ENCODE assay signal across 9 cellular contexts in the genomic region with DNA sequence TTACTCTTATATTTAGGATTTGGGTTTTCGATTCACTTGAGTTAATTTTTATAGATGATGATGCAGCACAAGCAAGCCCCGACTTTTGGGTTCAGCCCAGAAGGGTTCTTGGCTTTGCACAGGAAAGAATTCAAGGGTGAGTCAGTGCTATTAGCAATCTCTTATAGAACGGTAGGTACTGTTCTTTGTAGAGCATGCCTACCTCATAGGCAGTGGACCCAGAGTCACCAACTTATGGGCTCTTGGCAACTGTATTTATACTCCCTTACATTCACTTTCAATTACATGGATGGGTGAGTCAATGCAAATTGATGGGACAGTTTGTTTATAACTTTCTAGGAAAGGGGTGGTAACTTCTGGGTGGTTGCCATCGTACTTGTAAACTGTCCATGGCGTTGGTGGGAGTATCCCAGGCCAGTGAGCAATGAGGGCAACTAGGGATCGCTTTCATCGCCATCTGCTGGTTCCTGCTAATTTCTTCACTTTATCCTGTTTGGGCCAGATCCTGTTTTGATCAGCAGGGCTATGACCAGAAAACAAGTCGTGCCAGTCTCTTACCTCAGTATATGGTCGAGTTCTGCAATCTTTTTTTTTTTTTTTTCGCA.
A peak's percentile ranks its signal among the peaks of the same experiment; 100 is the strongest.
DNase-seq lines count a peak whose midpoint lies in the region; FAIRE-seq and TF ChIP-seq lines count a peak whose summit lies in the region.
"Had no signal": no experiment of that assay in that cellular context is flagged by ENCODE, and none has a peak within 500 bp of the region (broad histone marks: within the 10 kb centered on the region; RNA-seq: fewer than 3 reads in every experiment).

No MANE protein-coding gene starts in this region.

- H3K27me3 ChIP-seq in colonic mucosa, result no peaks in the 10 kb centered on the region

- H3K4me3 ChIP-seq in colonic mucosa (no peak overlapping the region), kidney (ENCODE audit: low read length in 2 of 2) (no peak overlapping the region)
- H3K4me3 ChIP-seq: lung had no signal

- no peaks in the 10 kb centered on the region for H3K36me3 ChIP-seq in colonic mucosa
- H3K36me3 ChIP-seq in kidney (ENCODE audit: control insufficient read depth in 1 of 2, insufficient read depth in 2 of 2, low read length in 2 of 2), result no peaks in the 10 kb centered on the region

- H3K9me3 ChIP-seq in colonic mucosa (no peaks in the 10 kb centered on the region), kidney (ENCODE audit: control insufficient read depth in 1 of 2, low read length in 2 of 2) (no peaks in the 10 kb centered on the region)

- FAIRE-seq in kidney (lab: Jason Lieb, UNC), result no peak

- H3K9ac ChIP-seq in colonic mucosa (ENCODE audit: low read depth in 2 of 2, low read length in 2 of 2) (no peak overlapping the region), kidney (ENCODE audit: low read length in 2 of 2) (no peak overlapping the region)

- H3K27ac ChIP-seq in colonic mucosa (no peak overlapping the region), kidney (ENCODE audit: low read depth in 2 of 2, low read length in 2 of 2) (no peak overlapping the region)

- intact Hi-C loops in colonic mucosa (cut with DNase I), result no loop called here
- intact Hi-C loops in kidney (cut with DNase I), result no loop called here

- DNase-seq in NCI-H524 (lab: John Stamatoyannopoulos, UW) (peak; percentile 32 to 59), NCI-H524 treated with DMSO at 0.1 percent for 48 hours (lab: John Stamatoyannopoulos, UW) (no peak), MV-4-11 (lab: John Stamatoyannopoulos, UW) (peak; percentile 27), colonic mucosa (peak; percentile 23), putamen (ENCODE audit: low spot score) (peak; percentile 7), inferior parietal cortex (ENCODE audit: extremely low spot score) (no peak), kidney (no peak)
- no peak for DNase-seq in stimulated activated naive CD4-positive, alpha-beta T cell (lab: John Stamatoyannopoulos, UW)

- TF ChIP-seq CTCF in colonic mucosa (IDR thresholded peaks at IDR 0.05), result no peak
- no peak for TF ChIP-seq CTCF in kidney (IDR thresholded peaks at IDR 0.05; ENCODE audit: borderline replicate concordance, extremely low read depth, insufficient read depth)

- H3K4me1 ChIP-seq in colonic mucosa, result no peaks in the 10 kb centered on the region
- no peaks in the 10 kb centered on the region for H3K4me1 ChIP-seq in kidney (ENCODE audit: control insufficient read depth in 1 of 2, insufficient read depth in 1 of 2, low read depth in 1 of 2, low read length in 2 of 2)

Comparison
In these comparisons a context has a peak if more than half of its experiments do, and no peak if none do; other contexts are left out.
1. DNase-seq: peak in NCI-H524 (2 of 2), MV-4-11 (single experiment), colonic mucosa (single experiment) and putamen (single experiment); none in NCI-H524 treated with DMSO at 0.1 percent for 48 hours (single experiment), stimulated activated naive CD4-positive, alpha-beta T cell (0 of 6), inferior parietal cortex (single experiment) and kidney (single experiment).